In genomic region chr15:85704021-85704420, GRCh38 we compare ENCODE assay signal across 10 cellular contexts.
A peak's percentile ranks its signal among the peaks of the same experiment; 100 is the strongest.
DNase-seq lines count a peak whose midpoint lies in the region; ATAC-seq, FAIRE-seq and TF ChIP-seq lines count a peak whose summit lies in the region.
"Had no signal": no experiment of that assay in that cellular context is flagged by ENCODE, and none has a peak within 500 bp of the region (broad histone marks: within the 10 kb centered on the region; RNA-seq: fewer than 3 reads in every experiment).

No MANE protein-coding gene starts in this region.

- no peak overlapping the region for H3K4me3 Mint-ChIP-seq in astrocyte (ENCODE audit: unreplicated experiment)

- H3K27ac ChIP-seq in ACC112 (ENCODE audit: low read depth, low read length) (peak overlapping the region; percentile 55), astrocyte (ENCODE audit: low read depth, low read length) (no peak overlapping the region), neutrophil (peak overlapping the region; percentile 16), neuronal stem cell (replicated peaks; ENCODE audit: low read length) (no peak overlapping the region)

- no peaks in the 10 kb centered on the region for H3K9me3 Mint-ChIP-seq in astrocyte (ENCODE audit: unreplicated experiment)

- H3K23ac ChIP-seq in neuronal stem cell (ENCODE audit: low read depth, low read length, poor library complexity): no peak overlapping the region

- H3K14ac ChIP-seq in neuronal stem cell (ENCODE audit: low read length): no peak overlapping the region

- no peaks in the 10 kb centered on the region for H3K27me3 Mint-ChIP-seq in astrocyte (ENCODE audit: low read depth, unreplicated experiment)

- no peak overlapping the region for H3K9ac ChIP-seq in astrocyte (ENCODE audit: low read length)
- no peak overlapping the region for H3K9ac ChIP-seq in neuronal stem cell (ENCODE audit: low read depth, low read length, poor library complexity)

- no peak overlapping the region for H4K8ac ChIP-seq in neuronal stem cell (ENCODE audit: low read depth, low read length)

- peaks cover 12% of the 10 kb centered on the region for H3K36me3 Mint-ChIP-seq in astrocyte (ENCODE audit: low read depth, unreplicated experiment)

- H3K79me1 ChIP-seq in neuronal stem cell (ENCODE audit: low read depth, low read length): no peaks in the 10 kb centered on the region

- no peak overlapping the region for H2BK5ac ChIP-seq in neuronal stem cell (ENCODE audit: low read length)

- no peak overlapping the region for H3K18ac ChIP-seq in neuronal stem cell (ENCODE audit: low read length)

- TF ChIP-seq CTCF in astrocyte (IDR thresholded peaks at IDR 0.05; ENCODE audit: insufficient read depth, low read depth, low read length): no peak
- TF ChIP-seq CTCF in neutrophil (IDR thresholded peaks at IDR 0.05): no peak

- no peaks in the 10 kb centered on the region for H3K79me2 ChIP-seq in ACC112 (ENCODE audit: control insufficient read depth, insufficient read depth, low read length, unreplicated experiment)
- no peaks in the 10 kb centered on the region for H3K79me2 ChIP-seq in astrocyte (ENCODE audit: insufficient read depth, low read length)

- no peak overlapping the region for H3K4me2 ChIP-seq in astrocyte (ENCODE audit: low read length)
- H3K4me2 ChIP-seq in neuronal stem cell (ENCODE audit: insufficient read depth, low read length, poor library complexity, severe bottlenecking): no peak overlapping the region

- H2BK12ac ChIP-seq in neuronal stem cell (ENCODE audit: low read length): no peak overlapping the region

- H3K9me3 ChIP-seq in astrocyte (ENCODE audit: insufficient read depth, low read depth, low read length) (no peaks in the 10 kb centered on the region), neutrophil (no peaks in the 10 kb centered on the region), neuronal stem cell (replicated peaks in 1 of 2; ENCODE audit: control insufficient read depth in 2 of 2, insufficient read depth in 1 of 2, low read depth in 1 of 2, low read length in 2 of 2) (no peaks in the 10 kb centered on the region)

- H2AFZ ChIP-seq in ACC112 (ENCODE audit: low read length, unreplicated experiment): no peak overlapping the region
- H2AFZ ChIP-seq in astrocyte (ENCODE audit: low read depth, low read length): no peak overlapping the region
- no peak overlapping the region for H2AFZ ChIP-seq in neuronal stem cell (ENCODE audit: low read length)

- H3K27ac Mint-ChIP-seq in astrocyte (ENCODE audit: unreplicated experiment): peak overlapping the region; percentile 38

- H3K4me1 ChIP-seq in ACC112 (ENCODE audit: control insufficient read depth, insufficient read depth, low read length, unreplicated experiment) (peaks cover 50% of the 10 kb centered on the region), astrocyte (ENCODE audit: insufficient read depth, low read length) (peaks cover 23% of the 10 kb centered on the region), neutrophil (ENCODE audit: control insufficient read depth in 1 of 2, insufficient read depth in 1 of 2, low read depth in 1 of 2, low read length in 1 of 2) (peaks cover 25 to 31% of the 10 kb centered on the region in 2 experiments), neuronal stem cell (ENCODE audit: control insufficient read depth in 2 of 2, insufficient read depth in 1 of 2, low read depth in 1 of 2, low read length in 2 of 2) (peaks cover 0 to 24% of the 10 kb centered on the region in 2 donors)

- H3K36me3 ChIP-seq in ACC112 (ENCODE audit: insufficient read depth, low read length) (0 out of 2 replicates have a peak, but pooled peaks cover 12% of the 10 kb centered on the region), astrocyte (ENCODE audit: insufficient read depth, low read length) (no peaks in the 10 kb centered on the region), neutrophil (peaks cover 68% of the 10 kb centered on the region), neuronal stem cell (replicated peaks in 1 of 2; ENCODE audit: control insufficient read depth in 2 of 2, insufficient read depth in 2 of 2, low read length in 2 of 2) (peaks cover 2 to 24% of the 10 kb centered on the region in 2 donors)

- WGBS in neuronal stem cell (ENCODE audit: extremely low coverage in 2 of 2, insufficient read length in 2 of 2, insufficient replicate concordance in 1 of 2), 2 donors: no CpG with 5 or more reads among the region's 3 CpGs

- no peak overlapping the region for H4K91ac ChIP-seq in neuronal stem cell (ENCODE audit: low read depth, low read length, poor library complexity)

- ATAC-seq in HG03442 (IDR thresholded peaks at IDR 0.05; ENCODE audit: unreplicated experiment) (peak; percentile 23), GM21717 (IDR thresholded peaks at IDR 0.05; ENCODE audit: unreplicated experiment) (no peak)

- peak overlapping the region; percentile 3; the same call in 1 of the 2 replicates for H3K4me3 ChIP-seq in ACC112 (ENCODE audit: low read depth, low read length)
- H3K4me3 ChIP-seq in astrocyte (ENCODE audit: insufficient read depth, low read depth, low read length): no peak overlapping the region
- no peak overlapping the region for H3K4me3 ChIP-seq in neutrophil (ENCODE audit: low read depth in 1 of 2, low read length in 1 of 2)
- H3K4me3 ChIP-seq in neuronal stem cell (ENCODE audit: low read length in 2 of 2): no peak overlapping the region

- no peak overlapping the region for H2AK5ac ChIP-seq in neuronal stem cell (ENCODE audit: low read depth, low read length)

- peaks cover 10% of the 10 kb centered on the region for H4K20me1 ChIP-seq in astrocyte (ENCODE audit: insufficient read depth, low read length)

- H3K4me1 Mint-ChIP-seq in astrocyte (ENCODE audit: low read depth, unreplicated experiment): peaks cover 53% of the 10 kb centered on the region

- no peaks in the 10 kb centered on the region for H3K27me3 ChIP-seq in ACC112 (ENCODE audit: insufficient read depth, low read length)
- no peaks in the 10 kb centered on the region for H3K27me3 ChIP-seq in astrocyte (ENCODE audit: insufficient read depth, low read length)
- no peaks in the 10 kb centered on the region for H3K27me3 ChIP-seq in neutrophil
- H3K27me3 ChIP-seq in neuronal stem cell (ENCODE audit: control insufficient read depth in 3 of 3, insufficient read depth in 3 of 3, low read depth in 1 of 3, low read length in 3 of 3): no peaks in the 10 kb centered on the region

- FAIRE-seq in astrocyte (lab: Jason Lieb, UNC): no peak

- H2BK15ac ChIP-seq in neuronal stem cell (ENCODE audit: low read length): no peak overlapping the region

- no peak overlapping the region for H3K4ac ChIP-seq in neuronal stem cell (ENCODE audit: low read length)

- no peak overlapping the region for H2BK120ac ChIP-seq in neuronal stem cell (ENCODE audit: low read depth, low read length)

- peak; percentile 24 for DNase-seq in astrocyte (ENCODE audit: low read depth)
- no peak for DNase-seq in neuronal stem cell (ENCODE audit: low spot score)
- DNase-seq in occipital lobe (lab: John Stamatoyannopoulos, UW): no peak
- DNase-seq in cerebellar cortex (ENCODE audit: low spot score): no peak
- DNase-seq: DMS79 treated with DMSO at 0.1 percent for 48 hours, NCI-H524 treated with DMSO at 0.1 percent for 48 hours had no signal

Comparison
In these comparisons a context has a peak if more than half of its experiments do, and no peak if none do; other contexts are left out.
1. H3K27ac ChIP-seq: peak in ACC112 (single experiment) and neutrophil (single experiment); none in astrocyte (single experiment) and neuronal stem cell (single experiment).